Comparison of ENCODE assay signal across 19 cellular contexts in the genomic region with DNA sequence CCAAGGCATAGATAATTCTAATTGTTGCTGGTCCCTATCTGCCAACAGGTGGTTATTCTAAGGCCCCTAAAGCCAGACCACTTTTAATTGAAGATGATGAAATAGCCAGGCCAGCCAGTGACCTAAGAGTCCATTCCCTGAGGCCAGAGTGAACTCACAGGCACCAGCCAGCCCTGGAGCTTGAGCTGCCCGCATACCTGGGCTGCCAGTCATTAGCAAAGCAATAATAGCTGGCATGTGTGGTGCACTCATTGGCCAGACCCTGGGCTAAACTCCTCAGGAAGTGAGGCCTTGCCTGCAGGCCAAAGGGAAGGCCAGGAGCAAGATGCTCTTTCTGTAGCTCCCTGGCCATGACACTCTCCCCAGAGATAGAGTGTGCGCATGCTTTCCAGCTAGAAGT.
"Had no signal": no experiment of that assay in that cellular context is flagged by ENCODE, and none has a peak within 500 bp of the region (broad histone marks: within the 10 kb centered on the region; RNA-seq: fewer than 3 reads in every experiment).

No MANE protein-coding gene starts in this region.

- H3K27ac ChIP-seq: left ventricle myocardium inferior, lower lobe of right lung, parathyroid adenoma, prostate gland, spleen, testis, tibial nerve had no signal

- H3K9ac ChIP-seq: parathyroid adenoma had no signal

- H3K9me3 ChIP-seq: left ventricle myocardium inferior, lower lobe of right lung, prostate gland, spleen, testis, tibial nerve had no signal

- DNase-seq: effector memory CD4-positive, alpha-beta T cell; left cardiac atrium; left ventricle myocardium inferior; lower lobe of right lung; midbrain; retina; spleen; stimulated activated CD4-positive, alpha-beta T cell treated with anti-CD3 and anti-CD28 coated beads, Interleukin-1b, Interleukin-23, amount 100 ng/mL, for 48 hours; stimulated activated CD4-positive, alpha-beta T cell treated with anti-CD3 and anti-CD28 coated beads, Interleukin-4, amount 100 ng/mL, for 24 hours; stimulated activated naive B cell treated with anti-CD40 and anti-IgM and Interleukin-4, amounts not matched to agents 10 μg/mL and 1 μg/mL and 100 μg/mL, for 72 hours had no signal

- H3K27ac Mint-ChIP-seq: memory B cell; natural killer cell treated with Interleukin-12 subunit alpha and Interleukin-12 subunit beta and Interleukin-15 and Interleukin-18, amount 100 ng/mL, for 72 hours; stimulated activated naive B cell treated with anti-CD40 and anti-IgM and Interleukin-4, amounts not matched to agents 10 μg/mL and 1 μg/mL and 100 μg/mL, for 72 hours; stimulated activated naive CD8-positive, alpha-beta T cell treated with anti-CD3 and anti-CD28 coated beads, Interleukin-15, amount 100 ng/mL, for 72 hours had no signal

- H3K4me1 ChIP-seq: left ventricle myocardium inferior, lower lobe of right lung, parathyroid adenoma, spleen, testis, tibial nerve had no signal

- ATAC-seq: esophagus mucosa; left cardiac atrium; natural killer cell treated with Interleukin-12 subunit alpha and Interleukin-12 subunit beta and Interleukin-15 and Interleukin-18, amount 100 ng/mL, for 72 hours; sciatic nerve; stimulated activated naive B cell treated with anti-CD40 and anti-IgM and Interleukin-4, amounts not matched to agents 10 μg/mL and 1 μg/mL and 100 μg/mL, for 72 hours; stimulated activated naive CD8-positive, alpha-beta T cell treated with anti-CD3 and anti-CD28 coated beads, Interleukin-15, amount 100 ng/mL, for 72 hours had no signal

- H3K36me3 Mint-ChIP-seq: memory B cell; natural killer cell treated with Interleukin-12 subunit alpha and Interleukin-12 subunit beta and Interleukin-15 and Interleukin-18, amount 100 ng/mL, for 72 hours; stimulated activated naive B cell treated with anti-CD40 and anti-IgM and Interleukin-4, amounts not matched to agents 10 μg/mL and 1 μg/mL and 100 μg/mL, for 72 hours had no signal

- H3K9me3 Mint-ChIP-seq: memory B cell; natural killer cell treated with Interleukin-12 subunit alpha and Interleukin-12 subunit beta and Interleukin-15 and Interleukin-18, amount 100 ng/mL, for 72 hours; stimulated activated naive B cell treated with anti-CD40 and anti-IgM and Interleukin-4, amounts not matched to agents 10 μg/mL and 1 μg/mL and 100 μg/mL, for 72 hours; stimulated activated naive CD8-positive, alpha-beta T cell treated with anti-CD3 and anti-CD28 coated beads, Interleukin-15, amount 100 ng/mL, for 72 hours had no signal

- H3K4me3 Mint-ChIP-seq: memory B cell; natural killer cell treated with Interleukin-12 subunit alpha and Interleukin-12 subunit beta and Interleukin-15 and Interleukin-18, amount 100 ng/mL, for 72 hours; stimulated activated naive B cell treated with anti-CD40 and anti-IgM and Interleukin-4, amounts not matched to agents 10 μg/mL and 1 μg/mL and 100 μg/mL, for 72 hours; stimulated activated naive CD8-positive, alpha-beta T cell treated with anti-CD3 and anti-CD28 coated beads, Interleukin-15, amount 100 ng/mL, for 72 hours had no signal

- H3K4me3 ChIP-seq: left ventricle myocardium inferior, lower lobe of right lung, prostate gland, spleen, testis, tibial nerve had no signal

- H3K79me2 ChIP-seq: parathyroid adenoma had no signal

- H3K36me3 ChIP-seq: left ventricle myocardium inferior, lower lobe of right lung, prostate gland, spleen, tibial nerve had no signal

- H3K4me1 Mint-ChIP-seq: memory B cell; stimulated activated naive B cell treated with anti-CD40 and anti-IgM and Interleukin-4, amounts not matched to agents 10 μg/mL and 1 μg/mL and 100 μg/mL, for 72 hours; stimulated activated naive CD8-positive, alpha-beta T cell treated with anti-CD3 and anti-CD28 coated beads, Interleukin-15, amount 100 ng/mL, for 72 hours had no signal

- H2AFZ ChIP-seq: parathyroid adenoma had no signal

- H3K27me3 ChIP-seq: testis had no signal
